ENCODE assay signal across 33 cellular contexts in genomic region chr5:25439025-25439424, GRCh38.
"Had no signal": no experiment of that assay in that cellular context is flagged by ENCODE, and none has a peak within 500 bp of the region (broad histone marks: within the 10 kb centered on the region; RNA-seq: fewer than 3 reads in every experiment).

No MANE protein-coding gene starts in this region.

- H3K27me3 ChIP-seq: brain microvascular endothelial cell, neutrophil, ovary, stomach, thyroid gland, upper lobe of right lung had no signal

- H3K36me3 ChIP-seq: brain microvascular endothelial cell, neutrophil, ovary, prostate gland, stomach, thyroid gland, upper lobe of right lung had no signal

- H3K27me3 Mint-ChIP-seq: activated naive CD8-positive, alpha-beta T cell; effector memory CD8-positive, alpha-beta T cell; naive B cell had no signal

- H3K4me1 ChIP-seq: prostate gland, stomach, thyroid gland, upper lobe of right lung had no signal

- H3K36me3 Mint-ChIP-seq: activated naive CD8-positive, alpha-beta T cell; mesothelial cell of epicardium; naive B cell; stimulated activated effector memory CD8-positive, alpha-beta T cell treated with anti-CD3 and anti-CD28 coated beads, Interleukin-12 subunit alpha, Interleukin-12 subunit beta, amount 100 ng/mL, for 72 hours had no signal

- H3K9me3 ChIP-seq: neutrophil, ovary, prostate gland, stomach, thyroid gland, upper lobe of right lung had no signal

- H3K27ac ChIP-seq: brain microvascular endothelial cell, coronary artery, neutrophil, ovary, prostate gland, skin epidermis, stomach, thyroid gland, upper lobe of right lung had no signal

- H3K9me3 Mint-ChIP-seq: mesothelial cell of epicardium had no signal

- H3K4me3 Mint-ChIP-seq: activated naive CD8-positive, alpha-beta T cell; effector memory CD8-positive, alpha-beta T cell; mesothelial cell of epicardium; naive B cell; nephron progenitor cell; stimulated activated effector memory CD8-positive, alpha-beta T cell treated with anti-CD3 and anti-CD28 coated beads, Interleukin-12 subunit alpha, Interleukin-12 subunit beta, amount 100 ng/mL, for 72 hours; T-helper 2 cell treated with Interferon-gamma antibody and Interleukin-4, amounts not matched to agents 5 μg/mL and 100 μg/mL, for 36 hours had no signal

- FAIRE-seq: islet of Langerhans had no signal

- DNase-seq: activated CD4-positive, alpha-beta T cell treated with anti-CD3 and anti-CD28 coated beads for 4 hours; activated CD4-positive, alpha-beta T cell treated with anti-CD3 and anti-CD28 coated beads, Interleukin-2, amount 50 U/mL, for 4 hours; activated effector memory CD4-positive, alpha-beta T cell treated with Interleukin-2 at 50 U/mL for 16 hours; activated naive CD4-positive, alpha-beta T cell treated with Interleukin-2 at 50 U/mL for 16 hours; activated T-cell treated with anti-CD3 and anti-CD28 coated beads for 4 hours; anterior cingulate cortex; brain microvascular endothelial cell; effector memory CD8-positive, alpha-beta T cell; foreskin fibroblast; head of caudate nucleus; hippocampal formation; left cardiac atrium; left ventricle myocardium superior; naive B cell; nephron progenitor cell; ovary; retina; stimulated activated CD4-positive, alpha-beta T cell treated with anti-CD3 and anti-CD28 coated beads, Interleukin-4, amount 100 ng/mL, for 24 hours; stomach; T-helper 1 cell; thyroid gland; upper lobe of right lung had no signal

- H3K27ac Mint-ChIP-seq: activated naive CD8-positive, alpha-beta T cell; effector memory CD8-positive, alpha-beta T cell; mesothelial cell of epicardium; naive B cell; nephron progenitor cell; stimulated activated effector memory CD8-positive, alpha-beta T cell treated with anti-CD3 and anti-CD28 coated beads, Interleukin-12 subunit alpha, Interleukin-12 subunit beta, amount 100 ng/mL, for 72 hours; T-helper 2 cell treated with Interferon-gamma antibody and Interleukin-4, amounts not matched to agents 5 μg/mL and 100 μg/mL, for 36 hours had no signal

- H3K4me1 Mint-ChIP-seq: mesothelial cell of epicardium; naive B cell; stimulated activated effector memory CD8-positive, alpha-beta T cell treated with anti-CD3 and anti-CD28 coated beads, Interleukin-12 subunit alpha, Interleukin-12 subunit beta, amount 100 ng/mL, for 72 hours had no signal

- ATAC-seq: effector memory CD8-positive, alpha-beta T cell; esophagus mucosa; left cardiac atrium; left ventricle myocardium superior; sciatic nerve; stimulated activated effector memory CD8-positive, alpha-beta T cell treated with anti-CD3 and anti-CD28 coated beads, Interleukin-12 subunit alpha, Interleukin-12 subunit beta, amount 100 ng/mL, for 72 hours; upper lobe of right lung had no signal

- H3K4me3 ChIP-seq: coronary artery, ovary, prostate gland, skin epidermis, stomach, thyroid gland, upper lobe of right lung had no signal
